10 cellular contexts compared by ENCODE assay signal in genomic region chr6:1619666-1620503, GRCh38.
A peak's percentile ranks its signal among the peaks of the same experiment; 100 is the strongest.
DNase-seq lines count a peak whose midpoint lies in the region; TF ChIP-seq lines count a peak whose summit lies in the region.
"Had no signal": no experiment of that assay in that cellular context is flagged by ENCODE, and none has a peak within 500 bp of the region (broad histone marks: within the 10 kb centered on the region; RNA-seq: fewer than 3 reads in every experiment).

No MANE protein-coding gene starts in this region.

- intact Hi-C loops in head of caudate nucleus (cut with DNase I) = no loop called here

- no peak for TF ChIP-seq CTCF in GM13976 (IDR thresholded peaks at IDR 0.05; ENCODE audit: borderline replicate concordance, control extremely low read depth, extremely low read depth, insufficient read depth, missing control alignments)
- no peak for TF ChIP-seq CTCF in retinal pigment epithelial cell (conservative IDR thresholded peaks at IDR 0.05; ENCODE audit: low read depth, low read length)

- peak overlapping the region; percentile 34 for H3K27ac ChIP-seq in angular gyrus (ENCODE audit: low read depth, low read length)

- H3K4me3 ChIP-seq in retinal pigment epithelial cell (ENCODE audit: low read length) = peak overlapping the region; percentile 20

- DNase-seq in GM13976 (ENCODE audit: low spot score) (peak; percentile 74), iPS-NIHi7 (ENCODE audit: extremely low spot score) (peak; percentile 81), retinal pigment epithelial cell (ENCODE audit: low read depth) (no peak), DMS 273 treated with DMSO at 0.1 percent for 48 hours (lab: John Stamatoyannopoulos, UW) (no peak), head of caudate nucleus (no peak), glomerular visceral epithelial cell (ENCODE audit: extremely low spot score) (no peak), GDM1 (lab: John Stamatoyannopoulos, UW) (no peak)
- DNase-seq: activated CD8-positive, alpha-beta memory T cell treated with anti-CD3 and anti-CD28 coated beads, Interleukin-2, amount 50 U/mL, for 48 hours; stimulated activated naive CD4-positive, alpha-beta T cell treated with Interleukin-2 at 50 U/mL for 16 hours had no signal

- in situ Hi-C loops in GM13976 (cut with MboI; ENCODE audit: low sequenced_read_pairs, unreplicated experiment) = loop anchor here (25.0 kb wide), 1 partner anchor 567 kb away; no protein-coding TSS in a partner anchor

Comparison
In these comparisons a context has a peak if more than half of its experiments do, and no peak if none do; other contexts are left out.
1. DNase-seq: peak in GM13976 (single experiment) and iPS-NIHi7 (single experiment); none in retinal pigment epithelial cell (single experiment), DMS 273 treated with DMSO at 0.1 percent for 48 hours (single experiment), head of caudate nucleus (0 of 42), glomerular visceral epithelial cell (single experiment) and GDM1 (single experiment).